In genomic region chr12:109571773-109572505, GRCh38 we compare ENCODE assay signal across 13 cellular contexts. TPM values are rescaled to one million over a fixed set of nuclear protein-coding genes. Genes with fewer than 3 reads are reported as not detected.
DNase-seq lines count a peak whose midpoint lies in the region; FAIRE-seq and TF ChIP-seq lines count a peak whose summit lies in the region.
"Had no signal": no experiment of that assay in that cellular context is flagged by ENCODE, and none has a peak within 500 bp of the region (broad histone marks: within the 10 kb centered on the region; RNA-seq: fewer than 3 reads in every experiment).

No MANE protein-coding gene starts in this region.

- H3K9me3 Mint-ChIP-seq in T-helper 1 cell treated with Interleukin-12 subunit alpha and Interleukin-12 subunit beta and Interleukin-4 antibody, amounts not matched to agents 30 μg/mL and 1 μg/mL, for 36 hours, result no peaks in the 10 kb centered on the region

- H3K9me2 ChIP-seq in OCI-LY1 (ENCODE audit: low read depth, low read length), result no peaks in the 10 kb centered on the region

- H2AFZ ChIP-seq in OCI-LY1 (ENCODE audit: low read length), result no peak overlapping the region
- no peak overlapping the region for H2AFZ ChIP-seq in neuron (ENCODE audit: low read depth, low read length)

- no peaks in the 10 kb centered on the region for H3K27me3 Mint-ChIP-seq in T-helper 1 cell treated with Interleukin-12 subunit alpha and Interleukin-12 subunit beta and Interleukin-4 antibody, amounts not matched to agents 30 μg/mL and 1 μg/mL, for 36 hours (ENCODE audit: low read depth)

- WGBS in suprapubic skin, result 72% methylated on average over 5 of the region's 5 CpGs

- FAIRE-seq in kidney (lab: Jason Lieb, UNC), result no peak

- no peaks in the 10 kb centered on the region for H3K79me2 ChIP-seq in OCI-LY1 (ENCODE audit: insufficient read depth, low read length)

- no peak for TF ChIP-seq EP300 in suprapubic skin (IDR thresholded peaks at IDR 0.05)

- H3K36me3 ChIP-seq in OCI-LY1 (ENCODE audit: insufficient read depth, low read length), result peaks cover 15% of the 10 kb centered on the region
- peaks cover 3% of the 10 kb centered on the region for H3K36me3 ChIP-seq in endocrine pancreas (ENCODE audit: control insufficient read depth, insufficient read depth, low read length)
- peaks cover 43% of the 10 kb centered on the region for H3K36me3 ChIP-seq in neuron (ENCODE audit: insufficient read depth, low read length)
- H3K36me3 ChIP-seq in kidney (ENCODE audit: control insufficient read depth in 1 of 2, insufficient read depth in 2 of 2, low read length in 2 of 2), result peaks cover 12 to 15% of the 10 kb centered on the region in 2 donors
- peaks cover 47% of the 10 kb centered on the region for H3K36me3 ChIP-seq in suprapubic skin

- H3K36me3 Mint-ChIP-seq in T-helper 1 cell treated with Interleukin-12 subunit alpha and Interleukin-12 subunit beta and Interleukin-4 antibody, amounts not matched to agents 30 μg/mL and 1 μg/mL, for 36 hours (ENCODE audit: low read depth), result peaks cover 13% of the 10 kb centered on the region

- H3F3A ChIP-seq in OCI-LY1 (ENCODE audit: insufficient read depth, low read length), result no peaks in the 10 kb centered on the region

- TF ChIP-seq POLR2A in suprapubic skin (IDR thresholded peaks at IDR 0.05), result no peak

- no peak for TF ChIP-seq CTCF in OCI-LY1 (IDR thresholded peaks at IDR 0.05; ENCODE audit: low read length)
- TF ChIP-seq CTCF in kidney (IDR thresholded peaks at IDR 0.05; ENCODE audit: borderline replicate concordance, extremely low read depth, insufficient read depth), result no peak
- TF ChIP-seq CTCF in suprapubic skin (IDR thresholded peaks at IDR 0.05), result no peak

- intact Hi-C loops in kidney (cut with DNase I), result no loop called here

- peak overlapping the region; percentile 75; the same call in 1 of the 2 replicates for H3K4me2 ChIP-seq in OCI-LY1 (ENCODE audit: low read length)

- peak overlapping the region; percentile 64 for H3K27ac ChIP-seq in OCI-LY1 (ENCODE audit: low read depth, low read length, poor library complexity, severe bottlenecking)
- H3K27ac ChIP-seq in kidney (ENCODE audit: low read depth in 2 of 2, low read length in 2 of 2), result no peak overlapping the region
- no peak overlapping the region for H3K27ac ChIP-seq in suprapubic skin

- peaks cover 19% of the 10 kb centered on the region for H3K4me1 ChIP-seq in OCI-LY1 (ENCODE audit: insufficient read depth, low read length, severe bottlenecking)
- H3K4me1 ChIP-seq in endocrine pancreas (ENCODE audit: control insufficient read depth, insufficient read depth, low read length), result peaks cover 7% of the 10 kb centered on the region
- H3K4me1 ChIP-seq in neuron (ENCODE audit: insufficient read depth, low read length), result peaks cover 19% of the 10 kb centered on the region
- peaks cover 7 to 12% of the 10 kb centered on the region in 2 donors for H3K4me1 ChIP-seq in kidney (ENCODE audit: control insufficient read depth in 1 of 2, insufficient read depth in 1 of 2, low read depth in 1 of 2, low read length in 2 of 2)
- peaks cover 21% of the 10 kb centered on the region for H3K4me1 ChIP-seq in suprapubic skin

- no peak overlapping the region for H3K4me3 Mint-ChIP-seq in T-helper 1 cell treated with Interleukin-12 subunit alpha and Interleukin-12 subunit beta and Interleukin-4 antibody, amounts not matched to agents 30 μg/mL and 1 μg/mL, for 36 hours

- H3K4me3 ChIP-seq in OCI-LY1 (ENCODE audit: low read depth, low read length, poor library complexity, severe bottlenecking) (peak overlapping the region; percentile 77), endocrine pancreas (ENCODE audit: control insufficient read depth, insufficient read depth, low read length) (no peak overlapping the region), neuron (ENCODE audit: low read length) (peak overlapping the region; percentile 69), kidney (ENCODE audit: low read length in 2 of 2) (peak overlapping the region in 1 of 2 donors; percentile 69), suprapubic skin (no peak overlapping the region)

- H3K9ac ChIP-seq in OCI-LY1 (ENCODE audit: low read length) (no peak overlapping the region), endocrine pancreas (ENCODE audit: control insufficient read depth, insufficient read depth, low read length) (peak overlapping the region; percentile 49), kidney (ENCODE audit: low read length in 2 of 2) (peak overlapping the region in 1 of 2 donors; percentile 30)

- H4K20me1 ChIP-seq in OCI-LY1 (ENCODE audit: insufficient read depth, low read length), result no peaks in the 10 kb centered on the region

- H3K27ac Mint-ChIP-seq in T-helper 1 cell treated with Interleukin-12 subunit alpha and Interleukin-12 subunit beta and Interleukin-4 antibody, amounts not matched to agents 30 μg/mL and 1 μg/mL, for 36 hours, result peak overlapping the region; percentile 47

- H3K4me1 Mint-ChIP-seq in T-helper 1 cell treated with Interleukin-12 subunit alpha and Interleukin-12 subunit beta and Interleukin-4 antibody, amounts not matched to agents 30 μg/mL and 1 μg/mL, for 36 hours (ENCODE audit: low read depth), result peaks cover 22% of the 10 kb centered on the region

- no peaks in the 10 kb centered on the region for H3K9me3 ChIP-seq in OCI-LY1 (ENCODE audit: low read length)
- no peaks in the 10 kb centered on the region for H3K9me3 ChIP-seq in endocrine pancreas (ENCODE audit: control insufficient read depth, low read length)
- no peaks in the 10 kb centered on the region for H3K9me3 ChIP-seq in neuron (ENCODE audit: low read length)
- no peaks in the 10 kb centered on the region for H3K9me3 ChIP-seq in kidney (ENCODE audit: control insufficient read depth in 1 of 2, low read length in 2 of 2)
- no peaks in the 10 kb centered on the region for H3K9me3 ChIP-seq in suprapubic skin
- H3K9me3 ChIP-seq: heart left ventricle had no signal

- DNase-seq in T-helper 1 cell (no peak), kidney (no peak), suprapubic skin (ENCODE audit: low spot score in 2 of 2) (no peak), SW480 (ENCODE audit: low spot score) (no peak)
- DNase-seq: activated naive CD4-positive, alpha-beta T cell treated with anti-CD3 and anti-CD28 coated beads, Interleukin-2, amount 50 U/mL, for 16 hours; heart left ventricle; NCI-H1105 treated with DMSO at 0.1 percent for 48 hours; NCI-H82; stimulated activated CD4-positive, alpha-beta T cell treated with anti-CD3 and anti-CD28 coated beads, Interleukin-1b, Interleukin-23, amount 100 ng/mL, for 48 hours had no signal

- H3K27me3 ChIP-seq in OCI-LY1 (ENCODE audit: insufficient read depth, low read length) (no peaks in the 10 kb centered on the region), endocrine pancreas (ENCODE audit: control insufficient read depth, insufficient read depth, low read length) (no peaks in the 10 kb centered on the region), neuron (ENCODE audit: insufficient read depth, low read length) (no peaks in the 10 kb centered on the region), suprapubic skin (no peaks in the 10 kb centered on the region)
- H3K27me3 ChIP-seq: heart left ventricle had no signal

RNA-seq across cellular contexts. Expression of gene MMAB, which starts 1.4 kb away (rescaled TPM):
- total RNA-seq in kidney, result 42.9 TPM
- 96.3 TPM for polyA plus RNA-seq in kidney (ENCODE audit: insufficient read depth, low read depth, low replicate concordance)
- 10 to 100 TPM; 17.1 to 37.2 (median 24.5) TPM for total RNA-seq in suprapubic skin

RNA-seq across cellular contexts. Expression of gene MVK, which starts 1.7 kb away (rescaled TPM):
- total RNA-seq in kidney, result 40.0 TPM
- 48.1 TPM for polyA plus RNA-seq in kidney (ENCODE audit: insufficient read depth, low read depth, low replicate concordance)
- total RNA-seq in suprapubic skin, result 10 to 100 TPM; 30.1 to 62.1 (median 37.2) TPM

Comparison
In these comparisons a context has a peak if more than half of its experiments do, and no peak if none do; other contexts are left out.
1. H3K4me3 ChIP-seq: peak in OCI-LY1 (single experiment) and neuron (single experiment); none in endocrine pancreas (single experiment) and suprapubic skin (single experiment).